ENCODE assay signal across 8 cellular contexts in genomic region chr3:61358364-61358763, GRCh38.
DNase-seq lines count a peak whose midpoint lies in the region; ATAC-seq lines count a peak whose summit lies in the region.

No MANE protein-coding gene starts in this region.

- peak; percentile 99 for ATAC-seq in HG03025 (IDR thresholded peaks at IDR 0.05; ENCODE audit: low FRiP score, unreplicated experiment)

- DNase-seq in GM19240 (ENCODE audit: insufficient read length, low spot score), result peak; percentile 52
- peak; percentile 10 for DNase-seq in SKM-1 (lab: John Stamatoyannopoulos, UW; ENCODE audit: unreplicated experiment)
- peak; percentile 81 for DNase-seq in midbrain (lab: John Stamatoyannopoulos, UW)
- DNase-seq in germinal center (ENCODE audit: low spot score), result no peak
- DNase-seq in LoVo (ENCODE audit: low spot score), result no peak
- DNase-seq in NCI-H2171 treated with DMSO at 0.1 percent for 48 hours (lab: John Stamatoyannopoulos, UW), result no peak
- DNase-seq in hepatic stellate cell (ENCODE audit: low spot score), result no peak

Comparison
In these comparisons a context has a peak if more than half of its experiments do, and no peak if none do; other contexts are left out.
1. DNase-seq: peak in GM19240 (single experiment), SKM-1 (single experiment) and midbrain (single experiment); none in germinal center (single experiment), LoVo (single experiment), NCI-H2171 treated with DMSO at 0.1 percent for 48 hours (single experiment) and hepatic stellate cell (single experiment).